In the genomic region with DNA sequence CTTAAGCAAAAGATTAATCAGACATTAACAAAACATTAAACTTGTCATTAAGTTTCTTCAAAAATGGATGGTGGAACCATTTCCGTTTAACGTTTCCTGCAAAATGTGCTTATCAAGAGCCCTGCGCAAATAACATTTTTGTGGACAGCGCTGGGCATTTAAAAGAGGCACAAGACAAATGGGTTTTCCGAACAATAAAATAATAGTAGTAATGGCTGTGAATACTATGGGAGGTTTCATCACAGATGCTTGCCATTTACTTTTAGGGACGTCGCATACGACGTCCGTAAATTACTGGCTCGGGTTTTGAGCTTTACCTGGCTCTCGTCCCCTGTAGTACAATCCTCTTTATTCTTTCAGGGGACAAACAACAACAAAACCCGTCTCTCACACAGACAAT, we compare ENCODE assay signal across 1 cellular context.
TF ChIP-seq lines count a peak whose summit lies in the region.

No MANE protein-coding gene starts in this region.

TF ChIP-seq in H1, 55 proteins besides CTCF, POLR2A, EP300 and RAD21 (continued from another document):
- no peak for TF ChIP-seq KDM5A (IDR thresholded peaks at IDR 0.05; ENCODE audit: low read length)
- TF ChIP-seq, protein P1, sequence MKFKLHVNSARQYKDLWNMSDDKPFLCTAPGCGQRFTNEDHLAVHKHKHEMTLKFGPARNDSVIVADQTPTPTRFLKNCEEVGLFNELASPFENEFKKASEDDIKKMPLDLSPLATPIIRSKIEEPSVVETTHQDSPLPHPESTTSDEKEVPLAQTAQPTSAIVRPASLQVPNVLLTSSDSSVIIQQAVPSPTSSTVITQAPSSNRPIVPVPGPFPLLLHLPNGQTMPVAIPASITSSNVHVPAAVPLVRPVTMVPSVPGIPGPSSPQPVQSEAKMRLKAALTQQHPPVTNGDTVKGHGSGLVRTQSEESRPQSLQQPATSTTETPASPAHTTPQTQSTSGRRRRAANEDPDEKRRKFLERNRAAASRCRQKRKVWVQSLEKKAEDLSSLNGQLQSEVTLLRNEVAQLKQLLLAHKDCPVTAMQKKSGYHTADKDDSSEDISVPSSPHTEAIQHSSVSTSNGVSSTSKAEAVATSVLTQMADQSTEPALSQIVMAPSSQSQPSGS (IDR thresholded peaks at IDR 0.05; ENCODE audit: low read length) = no peak
